In the genomic region with DNA sequence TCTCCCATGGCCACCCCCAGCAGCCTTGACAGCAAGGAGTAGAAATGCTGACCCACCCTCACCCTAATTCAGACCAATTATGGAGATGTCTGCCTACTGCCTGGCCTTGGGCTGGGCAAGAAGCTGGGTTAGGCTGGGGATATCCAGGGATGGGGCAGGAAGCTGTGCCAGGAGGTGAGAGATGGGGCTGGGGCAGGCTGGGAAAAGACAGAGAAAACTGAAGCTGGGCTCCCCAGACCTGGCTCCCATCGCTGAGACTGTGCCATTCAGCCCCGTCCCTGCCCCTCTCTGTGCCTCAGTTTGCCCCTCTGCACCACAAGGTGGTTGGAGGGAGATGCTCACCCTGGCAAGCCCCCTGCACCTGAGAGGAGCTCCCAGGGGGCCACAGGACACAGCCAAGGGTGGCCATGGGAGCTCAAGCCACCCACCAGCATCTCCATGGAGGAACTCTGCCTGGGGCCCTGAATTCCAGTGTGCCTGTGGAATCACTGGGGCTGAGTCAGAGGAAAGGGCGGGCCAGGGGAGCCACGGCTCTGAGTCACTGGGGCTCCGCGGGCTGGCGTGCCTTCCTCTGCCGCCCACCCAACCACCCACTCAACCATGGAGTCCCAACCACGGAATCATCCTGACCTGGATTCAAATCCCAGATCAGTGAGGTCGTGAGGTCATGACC, we compare ENCODE assay signal across 9 cellular contexts. TPM values are rescaled to one million over a fixed set of nuclear protein-coding genes. Genes with fewer than 3 reads are reported as not detected.
DNase-seq lines count a peak whose midpoint lies in the region; ATAC-seq and TF ChIP-seq lines count a peak whose summit lies in the region.
"Had no signal": no experiment of that assay in that cellular context is flagged by ENCODE, and none has a peak within 500 bp of the region (broad histone marks: within the 10 kb centered on the region; RNA-seq: fewer than 3 reads in every experiment).

No MANE protein-coding gene starts in this region.

- DNase-seq in activated naive CD8-positive, alpha-beta T cell treated with anti-CD3 and anti-CD28 coated beads, Interleukin-2, amount 50 U/mL, for 24 hours: peak; percentile 24
- no peak for DNase-seq in activated naive CD8-positive, alpha-beta T cell treated with anti-CD3 and anti-CD28 coated beads for 36 hours
- DNase-seq in RWPE2 (ENCODE audit: low spot score) (peak; percentile 94), fibroblast of the aortic adventitia (ENCODE audit: low read depth) (peak; percentile 74), HAP-1 (ENCODE audit: low spot score in 2 of 2) (no peak), HUDEP-2 (lab: John Stamatoyannopoulos, UW; ENCODE audit: unreplicated experiment in 76 of 76) (no peak)
- no peak for DNase-seq in stimulated activated effector memory CD8-positive, alpha-beta T cell treated with anti-CD3 and anti-CD28 coated beads, Interleukin-12 subunit alpha, Interleukin-12 subunit beta, amount 100 ng/mL, for 72 hours (ENCODE audit: low spot score in 2 of 2)
- DNase-seq: KBM-7 had no signal

- H3K27me3 Mint-ChIP-seq in activated naive CD8-positive, alpha-beta T cell treated with anti-CD3 and anti-CD28 coated beads, Interleukin-2, amount 50 U/mL, for 24 hours: peaks cover 23% of the 10 kb centered on the region
- H3K27me3 Mint-ChIP-seq in activated naive CD8-positive, alpha-beta T cell treated with anti-CD3 and anti-CD28 coated beads for 36 hours: peaks cover 40% of the 10 kb centered on the region

- TF ChIP-seq CTCF in RWPE2 (IDR thresholded peaks at IDR 0.05; ENCODE audit: poor library complexity, severe bottlenecking) (no peak), fibroblast of the aortic adventitia (IDR thresholded peaks at IDR 0.05; ENCODE audit: insufficient read depth, low read length) (no peak)

- H3K4me3 ChIP-seq in RWPE2 (ENCODE audit: severe bottlenecking): no peak overlapping the region
- H3K4me3 ChIP-seq in fibroblast of the aortic adventitia (ENCODE audit: low read depth, low read length): no peak overlapping the region
- no peak overlapping the region for H3K4me3 ChIP-seq in HAP-1

- no peak overlapping the region for H3K4me3 Mint-ChIP-seq in activated naive CD8-positive, alpha-beta T cell treated with anti-CD3 and anti-CD28 coated beads, Interleukin-2, amount 50 U/mL, for 24 hours
- H3K4me3 Mint-ChIP-seq in activated naive CD8-positive, alpha-beta T cell treated with anti-CD3 and anti-CD28 coated beads for 36 hours: no peak overlapping the region
- H3K4me3 Mint-ChIP-seq in stimulated activated effector memory CD8-positive, alpha-beta T cell treated with anti-CD3 and anti-CD28 coated beads, Interleukin-12 subunit alpha, Interleukin-12 subunit beta, amount 100 ng/mL, for 72 hours: no peak overlapping the region

- H3K36me3 Mint-ChIP-seq in activated naive CD8-positive, alpha-beta T cell treated with anti-CD3 and anti-CD28 coated beads, Interleukin-2, amount 50 U/mL, for 24 hours (ENCODE audit: low read depth): no peaks in the 10 kb centered on the region
- no peaks in the 10 kb centered on the region for H3K36me3 Mint-ChIP-seq in activated naive CD8-positive, alpha-beta T cell treated with anti-CD3 and anti-CD28 coated beads for 36 hours
- no peaks in the 10 kb centered on the region for H3K36me3 Mint-ChIP-seq in stimulated activated effector memory CD8-positive, alpha-beta T cell treated with anti-CD3 and anti-CD28 coated beads, Interleukin-12 subunit alpha, Interleukin-12 subunit beta, amount 100 ng/mL, for 72 hours

- H3K36me3 ChIP-seq in RWPE2 (ENCODE audit: low read depth): no peaks in the 10 kb centered on the region
- no peaks in the 10 kb centered on the region for H3K36me3 ChIP-seq in HAP-1 (replicated peaks)

- no peaks in the 10 kb centered on the region for H3K9me3 Mint-ChIP-seq in activated naive CD8-positive, alpha-beta T cell treated with anti-CD3 and anti-CD28 coated beads, Interleukin-2, amount 50 U/mL, for 24 hours
- no peaks in the 10 kb centered on the region for H3K9me3 Mint-ChIP-seq in activated naive CD8-positive, alpha-beta T cell treated with anti-CD3 and anti-CD28 coated beads for 36 hours
- H3K9me3 Mint-ChIP-seq in stimulated activated effector memory CD8-positive, alpha-beta T cell treated with anti-CD3 and anti-CD28 coated beads, Interleukin-12 subunit alpha, Interleukin-12 subunit beta, amount 100 ng/mL, for 72 hours: no peaks in the 10 kb centered on the region

- in situ Hi-C loops in HAP-1 (cut with MboI; ENCODE audit: low sequenced_read_pairs): no loop called here

- no peaks in the 10 kb centered on the region for H3K9me3 ChIP-seq in RWPE2 (ENCODE audit: severe bottlenecking)
- no peaks in the 10 kb centered on the region for H3K9me3 ChIP-seq in HAP-1

- H3K27me3 ChIP-seq in RWPE2 (ENCODE audit: insufficient read depth, poor library complexity, severe bottlenecking) (no peaks in the 10 kb centered on the region), HAP-1 (ENCODE audit: low read depth) (no peaks in the 10 kb centered on the region)

- H3K4me1 ChIP-seq in RWPE2 (ENCODE audit: insufficient read depth, poor library complexity, severe bottlenecking) (peaks cover 33% of the 10 kb centered on the region), HAP-1 (no peaks in the 10 kb centered on the region)

- peak overlapping the region; percentile 94 for H3K27ac ChIP-seq in RWPE2 (ENCODE audit: poor library complexity, severe bottlenecking)

- H3K4me1 Mint-ChIP-seq in activated naive CD8-positive, alpha-beta T cell treated with anti-CD3 and anti-CD28 coated beads, Interleukin-2, amount 50 U/mL, for 24 hours: peaks cover 13% of the 10 kb centered on the region
- H3K4me1 Mint-ChIP-seq in activated naive CD8-positive, alpha-beta T cell treated with anti-CD3 and anti-CD28 coated beads for 36 hours: peaks cover 9% of the 10 kb centered on the region
- peaks cover 17% of the 10 kb centered on the region for H3K4me1 Mint-ChIP-seq in stimulated activated effector memory CD8-positive, alpha-beta T cell treated with anti-CD3 and anti-CD28 coated beads, Interleukin-12 subunit alpha, Interleukin-12 subunit beta, amount 100 ng/mL, for 72 hours

- no peak overlapping the region for H3K27ac Mint-ChIP-seq in activated naive CD8-positive, alpha-beta T cell treated with anti-CD3 and anti-CD28 coated beads, Interleukin-2, amount 50 U/mL, for 24 hours
- H3K27ac Mint-ChIP-seq in activated naive CD8-positive, alpha-beta T cell treated with anti-CD3 and anti-CD28 coated beads for 36 hours: no peak overlapping the region
- H3K27ac Mint-ChIP-seq in stimulated activated effector memory CD8-positive, alpha-beta T cell treated with anti-CD3 and anti-CD28 coated beads, Interleukin-12 subunit alpha, Interleukin-12 subunit beta, amount 100 ng/mL, for 72 hours: no peak overlapping the region

- ATAC-seq in activated naive CD8-positive, alpha-beta T cell treated with anti-CD3 and anti-CD28 coated beads, Interleukin-2, amount 50 U/mL, for 24 hours: peak; percentile 25
- ATAC-seq in RWPE2 (ENCODE audit: low read depth) (peak; percentile 90), HG02884 (IDR thresholded peaks at IDR 0.05; ENCODE audit: unreplicated experiment) (no peak)
- ATAC-seq in stimulated activated effector memory CD8-positive, alpha-beta T cell treated with anti-CD3 and anti-CD28 coated beads, Interleukin-12 subunit alpha, Interleukin-12 subunit beta, amount 100 ng/mL, for 72 hours: peak; percentile 76

RNA-seq across cellular contexts. Expression of gene CARD10, which starts 6.0 kb away (rescaled TPM):
- under 1 TPM; 0.06 to 0.14 TPM for total RNA-seq in activated naive CD8-positive, alpha-beta T cell treated with anti-CD3 and anti-CD28 coated beads for 36 hours
- 5.8 and 13.1 TPM in 2 replicates for total RNA-seq in fibroblast of the aortic adventitia (ENCODE audit: low replicate concordance)

RNA-seq across cellular contexts. Expression of gene CDC42EP1, which starts 35.1 kb away (rescaled TPM):
- under 1 TPM; 0.25 to 0.32 TPM for total RNA-seq in activated naive CD8-positive, alpha-beta T cell treated with anti-CD3 and anti-CD28 coated beads for 36 hours
- total RNA-seq in fibroblast of the aortic adventitia (ENCODE audit: low replicate concordance): 18.9 and 30.3 TPM in 2 replicates

RNA-seq across cellular contexts. Expression of gene MFNG, which starts 39.0 kb away (rescaled TPM):
- 100 to 1,000 TPM; 193 to 204 TPM for total RNA-seq in activated naive CD8-positive, alpha-beta T cell treated with anti-CD3 and anti-CD28 coated beads for 36 hours
- 0.16 and 0.36 TPM in 2 replicates for total RNA-seq in fibroblast of the aortic adventitia (ENCODE audit: low replicate concordance)

RNA-seq across cellular contexts. Expression of gene LGALS2, which starts 54.7 kb away (rescaled TPM):
- total RNA-seq in activated naive CD8-positive, alpha-beta T cell treated with anti-CD3 and anti-CD28 coated beads for 36 hours: not detected
- total RNA-seq in fibroblast of the aortic adventitia (ENCODE audit: low replicate concordance): not detected in 2 replicates

Comparison
In these comparisons a context has a peak if more than half of its experiments do, and no peak if none do; other contexts are left out.
1. DNase-seq: peak in activated naive CD8-positive, alpha-beta T cell treated with anti-CD3 and anti-CD28 coated beads, Interleukin-2, amount 50 U/mL, for 24 hours (single experiment), RWPE2 (single experiment) and fibroblast of the aortic adventitia (single experiment); none in activated naive CD8-positive, alpha-beta T cell treated with anti-CD3 and anti-CD28 coated beads for 36 hours (single experiment), stimulated activated effector memory CD8-positive, alpha-beta T cell treated with anti-CD3 and anti-CD28 coated beads, Interleukin-12 subunit alpha, Interleukin-12 subunit beta, amount 100 ng/mL, for 72 hours (0 of 2), HAP-1 (0 of 2) and HUDEP-2 (0 of 76).
2. RNA of gene CDC42EP1, which starts 35.1 kb away (total RNA-seq): 18.9 to 30.3 TPM in fibroblast of the aortic adventitia; 0.25 to 0.32 TPM in activated naive CD8-positive, alpha-beta T cell treated with anti-CD3 and anti-CD28 coated beads for 36 hours; every median in the first group is over 10 times any median in the second.
3. RNA of gene MFNG, which starts 39.0 kb away (total RNA-seq): 193 to 204 TPM in activated naive CD8-positive, alpha-beta T cell treated with anti-CD3 and anti-CD28 coated beads for 36 hours; 0.16 to 0.36 TPM in fibroblast of the aortic adventitia; every median in the first group is over 100 times any median in the second.